ENCODE assay signal across 37 cellular contexts in genomic region chr17:42077770-42078169, GRCh38. TPM values are rescaled to one million over a fixed set of nuclear protein-coding genes. Genes with fewer than 3 reads are reported as not detected.
"Had no signal": no experiment of that assay in that cellular context is flagged by ENCODE, and none has a peak within 500 bp of the region (broad histone marks: within the 10 kb centered on the region; RNA-seq: fewer than 3 reads in every experiment).

No MANE protein-coding gene starts in this region.

- H2AFZ ChIP-seq: PC-9 had no signal

- H3K4me1 ChIP-seq: breast epithelium had no signal

- H3K27ac ChIP-seq: adrenal gland, body of pancreas, breast epithelium, PC-9, RWPE1, VCaP had no signal

- H3K4me3 ChIP-seq: adrenal gland, body of pancreas, breast epithelium, PC-9 had no signal

- H3K27ac Mint-ChIP-seq: activated B cell treated with CpG ODN at 0.5 μM for 24 hours; activated CD4-positive, alpha-beta memory T cell treated with anti-CD3 and anti-CD28 coated beads for 36 hours; activated naive CD4-positive, alpha-beta T cell treated with anti-CD3 and anti-CD28 coated beads for 36 hours; activated naive CD4-positive, alpha-beta T cell treated with anti-CD3 and anti-CD28 coated beads, Interleukin-2, amount 50 U/mL, for 72 hours; activated T-helper 1 cell treated with anti-CD3 and anti-CD28 coated beads, Interleukin-12 subunit alpha, Interleukin-12 subunit beta, Interleukin-2, Interleukin-4 antibody, amounts not matched to agents 30 ng/mL and 10 ng/mL and 1 ng/mL, durations not matched to agents 14 hours and 24 hours and 36 hours had no signal

- H3K9me3 Mint-ChIP-seq: activated B cell treated with CpG ODN at 0.5 μM for 24 hours; activated CD4-positive, alpha-beta memory T cell treated with anti-CD3 and anti-CD28 coated beads for 36 hours; activated naive CD4-positive, alpha-beta T cell treated with anti-CD3 and anti-CD28 coated beads for 36 hours; activated naive CD4-positive, alpha-beta T cell treated with anti-CD3 and anti-CD28 coated beads, Interleukin-2, amount 50 U/mL, for 72 hours; activated T-cell treated with anti-CD3 and anti-CD28 coated beads, Interleukin-2, amount 50 U/mL, for 4 hours; activated T-helper 1 cell treated with anti-CD3 and anti-CD28 coated beads, Interleukin-12 subunit alpha, Interleukin-12 subunit beta, Interleukin-2, Interleukin-4 antibody, amounts not matched to agents 30 ng/mL and 10 ng/mL and 1 ng/mL, durations not matched to agents 14 hours and 24 hours and 36 hours had no signal

- H3K36me3 ChIP-seq: adrenal gland, breast epithelium had no signal

- H3K36me3 Mint-ChIP-seq: activated CD4-positive, alpha-beta memory T cell treated with anti-CD3 and anti-CD28 coated beads for 36 hours; activated naive CD4-positive, alpha-beta T cell treated with anti-CD3 and anti-CD28 coated beads, Interleukin-2, amount 50 U/mL, for 72 hours had no signal

- DNase-seq: activated B cell treated with CpG ODN at 0.5 μM for 24 hours; activated CD4-positive, alpha-beta memory T cell treated with anti-CD3 and anti-CD28 coated beads for 36 hours; activated CD4-positive, alpha-beta T cell treated with anti-CD3 and anti-CD28 coated beads for 4 hours; activated CD4-positive, alpha-beta T cell treated with anti-CD3 and anti-CD28 coated beads, Interleukin-2, amount 50 U/mL, for 1 hour; activated CD4-positive, CD25-positive, alpha-beta regulatory T cell treated with anti-CD3 and anti-CD28 coated beads, Interleukin-2, amount 50 U/mL, for 72 hours; activated CD8-positive, alpha-beta memory T cell treated with anti-CD3 and anti-CD28 coated beads, Interleukin-2, amount 50 U/mL, for 4 hours; activated gamma-delta T cell treated with Interleukin-2 at 50 U/mL for 16 hours; activated naive CD4-positive, alpha-beta T cell treated with anti-CD3 and anti-CD28 coated beads for 36 hours; activated T-cell treated with anti-CD3 and anti-CD28 coated beads for 4 hours; activated T-cell treated with anti-CD3 and anti-CD28 coated beads, Interleukin-2, amount 50 U/mL, for 4 hours; adrenal gland; body of pancreas; MM.1S; MV-4-11; NCI-H1092; NCI-H1436 treated with DMSO at 0.1 percent for 48 hours; NCI-H1694 treated with DMSO at 0.1 percent for 48 hours; NCI-H2029; NCI-H345; NCI-H524 treated with DMSO at 0.1 percent for 48 hours; NCI-H748 treated with DMSO at 0.1 percent for 48 hours; PC-9; SIG-M5; SW 1271; T-helper 1 cell; T-helper 2 cell; T-helper 9 cell had no signal

- H3K4me2 ChIP-seq: PC-9 had no signal

- ATAC-seq: activated naive CD4-positive, alpha-beta T cell treated with anti-CD3 and anti-CD28 coated beads, Interleukin-2, amount 50 U/mL, for 72 hours; activated T-cell treated with anti-CD3 and anti-CD28 coated beads, Interleukin-2, amount 50 U/mL, for 4 hours; body of pancreas; Right ventricle myocardium inferior had no signal

- H3K4me3 Mint-ChIP-seq: activated B cell treated with CpG ODN at 0.5 μM for 24 hours; activated CD4-positive, alpha-beta memory T cell treated with anti-CD3 and anti-CD28 coated beads for 36 hours; activated naive CD4-positive, alpha-beta T cell treated with anti-CD3 and anti-CD28 coated beads for 36 hours; activated T-cell treated with anti-CD3 and anti-CD28 coated beads, Interleukin-2, amount 50 U/mL, for 4 hours; activated T-helper 1 cell treated with anti-CD3 and anti-CD28 coated beads, Interleukin-12 subunit alpha, Interleukin-12 subunit beta, Interleukin-2, Interleukin-4 antibody, amounts not matched to agents 30 ng/mL and 10 ng/mL and 1 ng/mL, durations not matched to agents 14 hours and 24 hours and 36 hours had no signal

- FAIRE-seq: astrocyte, RCC 7860 had no signal

- H3K9me3 ChIP-seq: adrenal gland, body of pancreas, breast epithelium had no signal

RNA-seq across cellular contexts. Expression of gene ZNF385C, which starts 20.5 kb away (rescaled TPM):
- total RNA-seq: activated T-helper 1 cell treated with anti-CD3 and anti-CD28 coated beads, Interleukin-12 subunit alpha, Interleukin-12 subunit beta, Interleukin-2, Interleukin-4 antibody, amounts not matched to agents 30 ng/mL and 10 ng/mL and 1 ng/mL, durations not matched to agents 14 hours and 24 hours and 36 hours; LHCN-M2 had no signal

RNA-seq across cellular contexts. Expression of gene HSPB9, which starts 44.8 kb away (rescaled TPM):
- total RNA-seq: activated B cell treated with CpG ODN at 0.5 μM for 24 hours; activated CD4-positive, alpha-beta memory T cell treated with anti-CD3 and anti-CD28 coated beads for 36 hours; activated naive CD4-positive, alpha-beta T cell treated with anti-CD3 and anti-CD28 coated beads for 36 hours; activated T-helper 1 cell treated with anti-CD3 and anti-CD28 coated beads, Interleukin-12 subunit alpha, Interleukin-12 subunit beta, Interleukin-2, Interleukin-4 antibody, amounts not matched to agents 30 ng/mL and 10 ng/mL and 1 ng/mL, durations not matched to agents 14 hours and 24 hours and 36 hours; astrocyte; cardiac septum; LHCN-M2; PC-9 had no signal
